Comparison of ENCODE assay signal across 9 cellular contexts in genomic region chr13:107124129-107124718, GRCh38.
A peak's percentile ranks its signal among the peaks of the same experiment; 100 is the strongest.
DNase-seq lines count a peak whose midpoint lies in the region; ATAC-seq and TF ChIP-seq lines count a peak whose summit lies in the region.
"Had no signal": no experiment of that assay in that cellular context is flagged by ENCODE, and none has a peak within 500 bp of the region (broad histone marks: within the 10 kb centered on the region; RNA-seq: fewer than 3 reads in every experiment).

No MANE protein-coding gene starts in this region.

- peak; percentile 64 for TF ChIP-seq CTCF in Loucy (conservative IDR thresholded peaks at IDR 0.05; ENCODE audit: low read length)
- TF ChIP-seq CTCF in brain (conservative IDR thresholded peaks at IDR 0.05) = peak; percentile 73 to 89
- peak; percentile 25 for TF ChIP-seq CTCF in mucosa of descending colon (IDR thresholded peaks at IDR 0.05)

- H4K20me1 ChIP-seq in Loucy (ENCODE audit: insufficient read depth, low read length, poor library complexity, severe bottlenecking) = no peaks in the 10 kb centered on the region

- no peaks in the 10 kb centered on the region for H3K36me3 Mint-ChIP-seq in brain

- peak; percentile 9 for DNase-seq in DMS114 treated with DMSO at 0.1 percent for 48 hours (lab: John Stamatoyannopoulos, UW; ENCODE audit: unreplicated experiment)
- DNase-seq in mucosa of descending colon = no peak
- no peak for DNase-seq in left colon
- DNase-seq in ureter (ENCODE audit: low spot score) = no peak
- no peak for DNase-seq in nucleus accumbens (lab: John Stamatoyannopoulos, UW)

- H2AFZ ChIP-seq in Loucy (ENCODE audit: low read length) = no peak overlapping the region

- ATAC-seq in mucosa of descending colon = no peak
- ATAC-seq in left colon = no peak
- no peak for ATAC-seq in HG03469 (IDR thresholded peaks at IDR 0.05; ENCODE audit: unreplicated experiment)

- H3K9me3 ChIP-seq in Loucy (ENCODE audit: insufficient read depth, low read depth, low read length) = no peaks in the 10 kb centered on the region
- H3K9me3 ChIP-seq in mucosa of descending colon = no peaks in the 10 kb centered on the region

- no peak overlapping the region for H3K4me3 ChIP-seq in Loucy (ENCODE audit: low read length, poor library complexity, severe bottlenecking)
- no peak overlapping the region for H3K4me3 ChIP-seq in mucosa of descending colon

- no peak overlapping the region for H3K4me3 Mint-ChIP-seq in brain
- H3K4me3 Mint-ChIP-seq: central memory CD8-positive, alpha-beta T cell had no signal

- H3K4me1 ChIP-seq in Loucy (ENCODE audit: insufficient read depth, low read length, poor library complexity, severe bottlenecking) (no peaks in the 10 kb centered on the region), mucosa of descending colon (ENCODE audit: low read depth) (peaks cover 3% of the 10 kb centered on the region)

- no peaks in the 10 kb centered on the region for H3F3A ChIP-seq in Loucy (ENCODE audit: low read depth)

- no peak overlapping the region for H3K4me2 ChIP-seq in Loucy (ENCODE audit: low read depth, low read length, poor library complexity, severe bottlenecking)

- intact Hi-C loops in mucosa of descending colon (cut with DNase I, micrococcal nuclease) = no loop called here
- intact Hi-C loops in left colon (cut with DNase I, micrococcal nuclease) = no loop called here

- no peaks in the 10 kb centered on the region for H3K79me2 ChIP-seq in Loucy (ENCODE audit: insufficient read depth, low read length)

- peak overlapping the region in 1 of 5 experiments; percentile 14 for H3K27ac Mint-ChIP-seq in brain

- H3K9ac ChIP-seq in Loucy (ENCODE audit: low read depth, low read length, poor library complexity, severe bottlenecking) = no peak overlapping the region

- H3K9me2 ChIP-seq in Loucy (replicated peaks; ENCODE audit: low read depth, low read length) = no peaks in the 10 kb centered on the region

- no peaks in the 10 kb centered on the region for H3K27me3 Mint-ChIP-seq in brain
- H3K27me3 Mint-ChIP-seq: central memory CD8-positive, alpha-beta T cell had no signal

- no peaks in the 10 kb centered on the region for H3K27me3 ChIP-seq in Loucy (ENCODE audit: insufficient read depth, low read length, poor library complexity, severe bottlenecking)

- H3K9me3 Mint-ChIP-seq in brain = peaks cover 3 to 15% (median 10%) of the 10 kb centered on the region in 5 experiments

- no peaks in the 10 kb centered on the region for H3K36me3 ChIP-seq in Loucy (ENCODE audit: insufficient read depth, low read length)
- no peaks in the 10 kb centered on the region for H3K36me3 ChIP-seq in mucosa of descending colon (ENCODE audit: low read depth)

- no peaks in the 10 kb centered on the region for H3K4me1 Mint-ChIP-seq in brain
- H3K4me1 Mint-ChIP-seq: central memory CD8-positive, alpha-beta T cell had no signal

Comparison
In these comparisons a context has a peak if more than half of its experiments do, and no peak if none do; other contexts are left out.
1. CTCF ChIP-seq: peak in every context shown above with its lines; median percentile 81 in brain; 64 in Loucy; 25 in mucosa of descending colon.